ENCODE assay signal across 17 cellular contexts in genomic region chr9:98607787-98608186, GRCh38.
DNase-seq lines count a peak whose midpoint lies in the region; ATAC-seq and TF ChIP-seq lines count a peak whose summit lies in the region.
"Had no signal": no experiment of that assay in that cellular context is flagged by ENCODE, and none has a peak within 500 bp of the region (broad histone marks: within the 10 kb centered on the region; RNA-seq: fewer than 3 reads in every experiment).

No MANE protein-coding gene starts in this region.

- H3K9me3 ChIP-seq in AG04450 (ENCODE audit: control insufficient read depth, insufficient read depth, low read length) (no peaks in the 10 kb centered on the region; the same call in 1 of the 2 replicates), adrenal gland (replicated peaks in 1 of 3) (no peaks in the 10 kb centered on the region)
- H3K9me3 ChIP-seq: left lung, Peyer's patch had no signal

- in situ Hi-C loops in brain microvascular endothelial cell (cut with HindIII; ENCODE audit: low pct_ligation_motif_present, low sequenced_read_pairs), result no loop called here

- H3K27ac ChIP-seq in AG04450 (ENCODE audit: low read depth, low read length) (peak overlapping the region; percentile 87), brain microvascular endothelial cell (peak overlapping the region; percentile 58), adrenal gland (no peak overlapping the region)
- H3K27ac ChIP-seq: left lung, Peyer's patch had no signal

- POLR2A ChIA-PET in AG04450 (lab: Yijun Ruan, JAX), result interaction anchor here (0.8 kb wide), 1 partner anchor 51 kb away, joined by 4 read pairs; no protein-coding TSS in a partner anchor

- H3K4me3 Mint-ChIP-seq in type B pancreatic cell, result no peak overlapping the region
- H3K4me3 Mint-ChIP-seq: B cell, T-cell had no signal

- H3K4me3 ChIP-seq in AG04450 (ENCODE audit: low read depth, low read length), result no peak overlapping the region
- no peak overlapping the region for H3K4me3 ChIP-seq in brain microvascular endothelial cell (ENCODE audit: low read depth, low read length)
- H3K4me3 ChIP-seq in adrenal gland, result no peak overlapping the region
- H3K4me3 ChIP-seq: left lung, Peyer's patch had no signal

- no peak for ATAC-seq in GM18520 (IDR thresholded peaks at IDR 0.05; ENCODE audit: unreplicated experiment)
- ATAC-seq: activated CD4-positive, CD25-positive, alpha-beta regulatory T cell treated with anti-CD3 and anti-CD28 coated beads, Interleukin-2, amount 50 U/mL, for 24 hours; HepG2; left lung; T-cell had no signal

- intact Hi-C loops in adrenal gland (cut with DNase I), result no loop called here

- DNase-seq in AG04450 (ENCODE audit: low read depth, low spot score) (peak; percentile 74), HS-5 (ENCODE audit: low read depth) (peak; percentile 37), brain microvascular endothelial cell (peak; percentile 64), iris pigment epithelial cell (ENCODE audit: low read depth) (peak; percentile 92), type B pancreatic cell (ENCODE audit: extremely low spot score, unreplicated experiment) (no peak), UCSD-AML1 (lab: John Stamatoyannopoulos, UW; ENCODE audit: unreplicated experiment) (no peak), adrenal gland (no peak)
- DNase-seq: activated naive CD4-positive, alpha-beta T cell treated with anti-CD3 and anti-CD28 coated beads, Interleukin-2, amount 50 U/mL, for 16 hours; cerebellar nuclear complex; hippocampal formation; left lung; Peyer's patch; T-cell had no signal

- no peaks in the 10 kb centered on the region for H3K9me3 Mint-ChIP-seq in type B pancreatic cell
- H3K9me3 Mint-ChIP-seq: T-cell had no signal

- WGBS in adrenal gland, 4 donors, result 66 to 71% (median 68%) methylated on average over 7 of the region's 7 CpGs

- TF ChIP-seq POLR2A in adrenal gland (IDR thresholded peaks at IDR 0.05), result no peak

- TF ChIP-seq CTCF in AG04450 (IDR thresholded peaks at IDR 0.05; ENCODE audit: low read depth, low read length) (no peak), brain microvascular endothelial cell (IDR thresholded peaks at IDR 0.05; ENCODE audit: low read depth, low read length, missing control alignments) (no peak), type B pancreatic cell (conservative IDR thresholded peaks at IDR 0.05) (no peak), adrenal gland (IDR thresholded peaks at IDR 0.05) (no peak)

- H3K36me3 ChIP-seq in brain microvascular endothelial cell (replicated peaks), result no peaks in the 10 kb centered on the region
- H3K36me3 ChIP-seq in adrenal gland (replicated peaks in 1 of 2), result no peaks in the 10 kb centered on the region
- H3K36me3 ChIP-seq: left lung, Peyer's patch had no signal

- no peak overlapping the region for H3K27ac Mint-ChIP-seq in type B pancreatic cell
- H3K27ac Mint-ChIP-seq: B cell, T-cell had no signal

- no peaks in the 10 kb centered on the region for H3K27me3 ChIP-seq in AG04450 (ENCODE audit: control insufficient read depth, insufficient read depth, low read length)
- no peaks in the 10 kb centered on the region for H3K27me3 ChIP-seq in brain microvascular endothelial cell (replicated peaks)
- H3K27me3 ChIP-seq in adrenal gland, result no peaks in the 10 kb centered on the region
- H3K27me3 ChIP-seq: left lung, Peyer's patch had no signal

- H3K4me1 ChIP-seq in adrenal gland (replicated peaks in 1 of 2), result no peaks in the 10 kb centered on the region
- H3K4me1 ChIP-seq: left lung, Peyer's patch had no signal

- H3K4me1 Mint-ChIP-seq in type B pancreatic cell (ENCODE audit: unreplicated experiment), result peaks cover 14% of the 10 kb centered on the region
- H3K4me1 Mint-ChIP-seq: T-cell had no signal

- CTCF ChIA-PET in AG04450 (lab: Charles Lee), result interaction anchor here (1.9 kb wide), 1 partner anchor 168 kb away, joined by 8 read pairs; no protein-coding TSS in a partner anchor

- H3K27me3 Mint-ChIP-seq in type B pancreatic cell, result no peaks in the 10 kb centered on the region

- no peaks in the 10 kb centered on the region for H3K36me3 Mint-ChIP-seq in type B pancreatic cell
- H3K36me3 Mint-ChIP-seq: T-cell had no signal

Comparison
In these comparisons a context has a peak if more than half of its experiments do, and no peak if none do; other contexts are left out.
1. DNase-seq: peak in AG04450 (single experiment), HS-5 (single experiment), brain microvascular endothelial cell (single experiment) and iris pigment epithelial cell (single experiment); none in type B pancreatic cell (single experiment), UCSD-AML1 (single experiment) and adrenal gland (0 of 7).
2. H3K27ac ChIP-seq: peak in AG04450 (single experiment) and brain microvascular endothelial cell (single experiment); none in adrenal gland (0 of 5).